In the genomic region with DNA sequence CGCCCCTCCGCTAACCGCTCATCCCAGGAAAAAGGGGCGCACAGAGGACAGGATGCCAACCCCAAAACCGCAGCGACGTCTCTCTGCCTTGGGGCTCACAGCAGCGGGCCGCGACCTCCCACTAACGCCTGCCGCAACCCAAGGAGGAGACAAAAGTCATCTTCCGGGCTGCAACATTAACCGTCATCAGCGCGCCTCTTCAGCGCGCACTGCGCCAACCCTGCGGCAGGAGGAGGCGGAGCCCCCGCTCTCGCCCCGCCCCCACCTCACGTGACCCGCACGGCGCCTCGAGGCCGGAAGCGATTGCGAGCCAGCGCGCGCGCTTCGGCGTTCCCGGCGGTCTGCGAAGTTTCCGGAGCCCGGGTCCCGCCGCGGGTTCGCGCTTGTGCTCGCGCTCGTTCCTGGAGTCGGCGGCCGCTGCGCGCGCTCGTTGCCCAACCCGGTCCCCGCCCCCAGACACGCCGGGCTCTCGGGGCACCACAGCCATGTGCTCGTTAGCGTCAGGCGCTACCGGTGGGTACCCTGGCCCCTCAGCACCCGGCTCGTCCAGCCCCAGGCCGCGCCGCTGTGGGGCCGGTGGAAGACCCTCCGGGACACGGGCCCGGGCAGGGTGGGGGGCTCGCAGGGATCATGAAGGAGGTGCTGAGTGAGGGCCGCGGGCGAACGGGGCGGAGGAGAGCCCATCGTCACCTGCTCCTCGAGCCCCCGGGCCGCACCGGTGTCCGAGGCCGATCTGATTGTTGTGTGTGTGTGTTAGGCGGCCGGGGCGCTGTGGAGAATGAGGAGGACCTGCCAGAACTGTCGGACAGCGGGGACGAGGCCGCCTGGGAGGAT, we compare ENCODE assay signal across 8 cellular contexts.
DNase-seq lines count a peak whose midpoint lies in the region; ATAC-seq and TF ChIP-seq lines count a peak whose summit lies in the region.

A gene (plus strand): TSS at position 455 of the 834 bp plus-strand sequence. CDS start 31 bp downstream, at position 486.

- peaks cover 8 to 22% (median 14%) of the 10 kb centered on the region in 10 experiments; a peak in 19 of 20 replicates for H3K4me1 ChIP-seq in BLaER1 treated with 17β-estradiol and CSF1 and Interleukin-3, amounts not matched to agents 10 nM and 100 nM

- TF ChIP-seq CTCF in choroid plexus epithelial cell (conservative IDR thresholded peaks at IDR 0.05; ENCODE audit: low read depth, low read length): no peak

- no peaks in the 10 kb centered on the region for H3K9me3 ChIP-seq in BLaER1 treated with 17β-estradiol and CSF1 and Interleukin-3, amounts not matched to agents 10 nM and 100 nM (replicated peaks in 1 of 11)

- peak within 1 kb of the TSS; percentile 81 to 95 (median 91) for H3K4me2 ChIP-seq in BLaER1 treated with 17β-estradiol and CSF1 and Interleukin-3, amounts not matched to agents 10 nM and 100 nM

- H4K20me1 ChIP-seq in BLaER1 treated with 17β-estradiol and CSF1 and Interleukin-3, amounts not matched to agents 10 nM and 100 nM: no peaks in the 10 kb centered on the region

- peak within 1 kb of the TSS; percentile 81 to 99 (median 93) for H3K27ac ChIP-seq in BLaER1 treated with 17β-estradiol and CSF1 and Interleukin-3, amounts not matched to agents 10 nM and 100 nM

- peak within 1 kb of the TSS; percentile 75 to 91 (median 80) for H3K4me3 ChIP-seq in BLaER1 treated with 17β-estradiol and CSF1 and Interleukin-3, amounts not matched to agents 10 nM and 100 nM
- peak within 1 kb of the TSS; percentile 99 for H3K4me3 ChIP-seq in choroid plexus epithelial cell (ENCODE audit: low read depth, low read length)

- peaks cover 11 to 40% (median 24%) of the 10 kb centered on the region in 11 experiments; a peak in 21 of 22 replicates for H3K36me3 ChIP-seq in BLaER1 treated with 17β-estradiol and CSF1 and Interleukin-3, amounts not matched to agents 10 nM and 100 nM

- H3K27me3 ChIP-seq in BLaER1 treated with 17β-estradiol and CSF1 and Interleukin-3, amounts not matched to agents 10 nM and 100 nM: no peaks in the 10 kb centered on the region

- peak; percentile 77 for ATAC-seq in GM19328 (IDR thresholded peaks at IDR 0.05; ENCODE audit: unreplicated experiment)
- peak; percentile 71 for ATAC-seq in HG03469 (IDR thresholded peaks at IDR 0.05; ENCODE audit: unreplicated experiment)

- DNase-seq in NCI-H524 treated with DMSO at 0.1 percent for 48 hours (lab: John Stamatoyannopoulos, UW): peak; percentile 62
- DNase-seq in activated CD4-positive, alpha-beta T cell treated with anti-CD3 and anti-CD28 coated beads for 4 hours: peak; percentile 96 to 97
- DNase-seq in choroid plexus epithelial cell (ENCODE audit: low read depth): peak; percentile 97
- DNase-seq in kidney tubule cell (ENCODE audit: low spot score): peak; percentile 94
- peak; percentile 91 to 96 for DNase-seq in stimulated activated CD4-positive, alpha-beta T cell treated with anti-CD3 and anti-CD28 coated beads, Interleukin-1b, Interleukin-23, amount 100 ng/mL, for 1 hour (ENCODE audit: low read depth in 2 of 2)

- H3K9ac ChIP-seq in BLaER1 treated with 17β-estradiol and CSF1 and Interleukin-3, amounts not matched to agents 10 nM and 100 nM: peak within 1 kb of the TSS; percentile 90 to 99 (median 92)

Comparison
In these comparisons a context has a peak if more than half of its experiments do, and no peak if none do; other contexts are left out.
1. Peak in every context shown above with its lines: DNase-seq, ATAC-seq, H3K4me3 ChIP-seq and H3K27ac ChIP-seq.